21 cellular contexts compared by ENCODE assay signal in genomic region chr16:22091721-22092120, GRCh38. TPM values are rescaled to one million over a fixed set of nuclear protein-coding genes. Genes with fewer than 3 reads are reported as not detected.
A peak's percentile ranks its signal among the peaks of the same experiment; 100 is the strongest.
DNase-seq lines count a peak whose midpoint lies in the region; ATAC-seq, FAIRE-seq and TF ChIP-seq lines count a peak whose summit lies in the region.
"Had no signal": no experiment of that assay in that cellular context is flagged by ENCODE, and none has a peak within 500 bp of the region (broad histone marks: within the 10 kb centered on the region; RNA-seq: fewer than 3 reads in every experiment).

No MANE protein-coding gene starts in this region.

- FAIRE-seq in H1 (lab: Jason Lieb, UNC): no peak
- no peak for FAIRE-seq in H54 (lab: Jason Lieb, UNC)
- FAIRE-seq: GM12892, small intestine had no signal

- H3K4me3 ChIP-seq in H1 (ENCODE audit: extremely low read depth in 1 of 4, insufficient read depth in 2 of 4, low read depth in 3 of 4, low read length in 4 of 4): no peak overlapping the region
- H3K4me3 ChIP-seq in osteoblast (ENCODE audit: insufficient read depth, low read length): no peak overlapping the region

- H2BK5ac ChIP-seq in H9 (ENCODE audit: insufficient read length, low read length) (no peak overlapping the region), H1 (ENCODE audit: low read depth, low read length) (0 out of 2 replicates have a peak overlapping the region, but pooled peaks have one; percentile 54)

- no peaks in the 10 kb centered on the region for H3K79me2 ChIP-seq in H9 (ENCODE audit: insufficient read depth, low read length)
- H3K79me2 ChIP-seq in H1 (ENCODE audit: control insufficient read depth in 1 of 2, insufficient read depth in 2 of 2, low read length in 2 of 2): no peaks in the 10 kb centered on the region
- H3K79me2 ChIP-seq in osteoblast (ENCODE audit: insufficient read depth, low read length): no peaks in the 10 kb centered on the region

- H3K14ac ChIP-seq in H9 (ENCODE audit: insufficient read depth, low read length) (no peak overlapping the region), H1 (ENCODE audit: insufficient read length) (no peak overlapping the region)

- H3K9me3 ChIP-seq in H9 (ENCODE audit: control insufficient read depth, low read depth, low read length): no peaks in the 10 kb centered on the region
- no peaks in the 10 kb centered on the region for H3K9me3 ChIP-seq in H1 (ENCODE audit: insufficient read depth in 2 of 2, low read depth in 1 of 2, low read length in 1 of 2)
- no peaks in the 10 kb centered on the region for H3K9me3 ChIP-seq in osteoblast (ENCODE audit: low read depth, low read length)

- H3K23ac ChIP-seq in H9 (ENCODE audit: insufficient read length, low read depth, low read length) (no peak overlapping the region), H1 (ENCODE audit: insufficient read length) (no peak overlapping the region)

- no CpG with 5 or more reads among the region's 3 CpGs for WGBS in H9 (ENCODE audit: extremely low coverage, insufficient read length, low lambda C conversion rate)
- 93% methylated on average over 3 of the region's 3 CpGs; no CpG with 5 or more reads in 1 of the 2 experiments for WGBS in H1 (ENCODE audit: extremely low coverage in 1 of 2, insufficient coverage in 1 of 2, insufficient read length in 1 of 2, insufficient replicate concordance in 2 of 2, low coverage in 1 of 2, low lambda C conversion rate in 2 of 2, missing lambda C conversion rate in 1 of 2), 2 experiments

- H2BK15ac ChIP-seq in H9 (ENCODE audit: low read depth, low read length): no peak overlapping the region
- no peak overlapping the region for H2BK15ac ChIP-seq in H1 (ENCODE audit: low read length)

- H3K9ac ChIP-seq in H9 (ENCODE audit: extremely low read depth, insufficient read length, low read length) (no peak overlapping the region), H1 (replicated peaks in 1 of 4; ENCODE audit: extremely low read depth in 1 of 4, low read depth in 3 of 4, low read length in 3 of 4) (peak overlapping the region in 1 of 4 experiments; percentile 58; a peak in 1 of 7 replicates)

- no peak overlapping the region for H2BK20ac ChIP-seq in H9 (ENCODE audit: low read depth, low read length, poor library complexity, severe bottlenecking)
- H2BK20ac ChIP-seq in H1 (ENCODE audit: low read length): no peak overlapping the region

- H3K4me1 Mint-ChIP-seq in H9: peaks cover 11 to 14% of the 10 kb centered on the region in 2 experiments
- no peaks in the 10 kb centered on the region for H3K4me1 Mint-ChIP-seq in stimulated activated memory B cell treated with anti-CD40 and anti-IgM and Interleukin-4, amounts not matched to agents 10 μg/mL and 1 μg/mL and 100 μg/mL, for 72 hours

- no peak for TF ChIP-seq EP300 in H1 (IDR thresholded peaks at IDR 0.05; ENCODE audit: borderline replicate concordance in 1 of 2, low read depth in 2 of 2, low read length in 2 of 2)

- POLR2A ChIA-PET in H1 (lab: Charles Lee; ENCODE audit: partially characterized antibody): no interaction called here

- H3K4me1 ChIP-seq in H9 (ENCODE audit: insufficient read depth, low read length): no peaks in the 10 kb centered on the region; the same call in 1 of the 2 replicates
- H3K4me1 ChIP-seq in H1 (replicated peaks in 1 of 4; ENCODE audit: control insufficient read depth in 3 of 4, insufficient read depth in 4 of 4, low read length in 3 of 4): peaks cover 0 to 12% (median 3%) of the 10 kb centered on the region in 4 experiments; a peak in 6 of 7 replicates
- peaks cover 9% of the 10 kb centered on the region for H3K4me1 ChIP-seq in osteoblast (ENCODE audit: insufficient read depth, low read length)

- DNase-seq in H9 (no peak), NCI-H146 treated with DMSO at 0.1 percent for 48 hours (lab: John Stamatoyannopoulos, UW; ENCODE audit: unreplicated experiment) (peak; percentile 34), H1 (ENCODE audit: low read depth in 1 of 2, low spot score in 2 of 2) (no peak), osteoblast (ENCODE audit: insufficient read length, low spot score, missing footprints) (no peak), H54 (ENCODE audit: insufficient read length, low spot score) (no peak)
- no peak for DNase-seq in activated T-cell treated with anti-CD3 and anti-CD28 coated beads, Interleukin-2, amount 50 U/mL, for 1 hour
- DNase-seq: activated CD4-positive, alpha-beta T cell treated with anti-CD3 and anti-CD28 coated beads, Interleukin-2, amount 50 U/mL, for 48 hours; activated CD8-positive, alpha-beta memory T cell treated with anti-CD3 and anti-CD28 coated beads, Interleukin-2, amount 50 U/mL, for 48 hours; NCI-H1436; NCI-H2171; NCI-H524 treated with DMSO at 0.1 percent for 48 hours; small intestine; stimulated activated naive CD4-positive, alpha-beta T cell had no signal

- H3K23me2 ChIP-seq in H9 (ENCODE audit: insufficient read length, low read depth, low read length, poor library complexity, severe bottlenecking) (no peaks in the 10 kb centered on the region), H1 (ENCODE audit: low read depth, low read length) (0 out of 2 replicates have a peak, but pooled peaks cover 2% of the 10 kb centered on the region)

- H3K27ac ChIP-seq in H9 (ENCODE audit: insufficient read length, low read depth, low read length): no peak overlapping the region
- peak overlapping the region; percentile 60 for H3K27ac ChIP-seq in H1 (ENCODE audit: low read depth, low read length)
- no peak overlapping the region for H3K27ac ChIP-seq in osteoblast (ENCODE audit: low read depth, low read length)
- H3K27ac ChIP-seq: brain microvascular endothelial cell, HL-60 had no signal

- no peak overlapping the region for H2BK120ac ChIP-seq in H9 (ENCODE audit: low read depth, low read length, poor library complexity, severe bottlenecking)
- no peak overlapping the region for H2BK120ac ChIP-seq in H1 (replicated peaks; ENCODE audit: low read depth, low read length)

- H3K79me1 ChIP-seq in H9 (ENCODE audit: insufficient read depth, low read depth, low read length, poor library complexity, severe bottlenecking): no peaks in the 10 kb centered on the region
- H3K79me1 ChIP-seq in H1 (ENCODE audit: low read depth, low read length): no peaks in the 10 kb centered on the region

- H3K27me3 Mint-ChIP-seq in H9 (ENCODE audit: low read depth): no peaks in the 10 kb centered on the region; the same call in none of the 2 replicates
- H3K27me3 Mint-ChIP-seq in stimulated activated memory B cell treated with anti-CD40 and anti-IgM and Interleukin-4, amounts not matched to agents 10 μg/mL and 1 μg/mL and 100 μg/mL, for 72 hours: peaks cover 11% of the 10 kb centered on the region

- no peak overlapping the region for H2AK5ac ChIP-seq in H9 (ENCODE audit: insufficient read length, low read length)
- H2AK5ac ChIP-seq in H1 (ENCODE audit: low read depth, low read length): no peak overlapping the region

- H2BK12ac ChIP-seq in H9 (ENCODE audit: insufficient read length, low read depth, low read length): no peak overlapping the region
- no peak overlapping the region; the same call in 1 of the 2 replicates for H2BK12ac ChIP-seq in H1 (ENCODE audit: low read depth, low read length)

- H2AFZ ChIP-seq in H9 (ENCODE audit: low read length) (no peak overlapping the region), H1 (ENCODE audit: low read length) (peak overlapping the region; percentile 89), osteoblast (ENCODE audit: low read length) (no peak overlapping the region)

- TF ChIP-seq POLR2A in H1 (IDR thresholded peaks at IDR 0.05; ENCODE audit: control extremely low read depth in 1 of 2, low read depth in 2 of 2, low read length in 2 of 2) (no peak), H54 (IDR thresholded peaks at IDR 0.05; ENCODE audit: low read depth, low read length) (no peak)

- CTCF ChIA-PET in H1 (lab: Charles Lee; ENCODE audit: partially characterized antibody): interaction anchor here (0.6 to 6.1 kb wide), 8 partner anchors 9 to 1001 kb away, joined by 3 to 63 read pairs (median 4); no protein-coding TSS in a partner anchor

- no peaks in the 10 kb centered on the region for H3K27me3 ChIP-seq in H9 (ENCODE audit: insufficient read depth, low read length)
- no peaks in the 10 kb centered on the region for H3K27me3 ChIP-seq in H1 (replicated peaks in 1 of 4; ENCODE audit: control insufficient read depth in 3 of 4, extremely low read depth in 1 of 4, insufficient read depth in 3 of 4, low read length in 3 of 4)
- H3K27me3 ChIP-seq in osteoblast (ENCODE audit: insufficient read depth, low read length): no peaks in the 10 kb centered on the region
- H3K27me3 ChIP-seq: brain microvascular endothelial cell had no signal

- no peak overlapping the region for H4K8ac ChIP-seq in H9 (replicated peaks; ENCODE audit: insufficient read length, low read depth, low read length)
- no peak overlapping the region; the same call in 1 of the 2 replicates for H4K8ac ChIP-seq in H1 (ENCODE audit: extremely low read depth, insufficient read depth, low read length)

- peak overlapping the region in 1 of 2 experiments; percentile 58; a peak in 2 of 5 replicates for H3K4me3 Mint-ChIP-seq in H9
- H3K4me3 Mint-ChIP-seq in stimulated activated memory B cell treated with anti-CD40 and anti-IgM and Interleukin-4, amounts not matched to agents 10 μg/mL and 1 μg/mL and 100 μg/mL, for 72 hours: no peak overlapping the region
- H3K4me3 Mint-ChIP-seq: T-helper 2 cell treated with Interferon-gamma antibody and Interleukin-4, amounts not matched to agents 5 μg/mL and 100 μg/mL, for 36 hours had no signal

- no peak overlapping the region for H4K91ac ChIP-seq in H9 (ENCODE audit: insufficient read length, low read depth, low read length)
- no peak overlapping the region for H4K91ac ChIP-seq in H1 (replicated peaks; ENCODE audit: insufficient read length, low read length)

- no peak for ATAC-seq in HG03196 (IDR thresholded peaks at IDR 0.05; ENCODE audit: unreplicated experiment)
- no peak for ATAC-seq in stimulated activated memory B cell treated with anti-CD40 and anti-IgM and Interleukin-4, amounts not matched to agents 10 μg/mL and 1 μg/mL and 100 μg/mL, for 72 hours

- H3K4ac ChIP-seq in H9 (ENCODE audit: low read depth, low read length) (no peak overlapping the region), H1 (replicated peaks; ENCODE audit: insufficient read length, low read depth, low read length) (no peak overlapping the region)

- no peaks in the 10 kb centered on the region for H4K20me1 ChIP-seq in H9 (ENCODE audit: control insufficient read depth, insufficient read depth, insufficient read length)
- no peaks in the 10 kb centered on the region for H4K20me1 ChIP-seq in H1 (replicated peaks in 1 of 2; ENCODE audit: control insufficient read depth in 1 of 2, insufficient read depth in 2 of 2, low read length in 2 of 2)
- H4K20me1 ChIP-seq in osteoblast (ENCODE audit: insufficient read depth, low read length): no peaks in the 10 kb centered on the region

- H3K9me3 Mint-ChIP-seq in H9: no peaks in the 10 kb centered on the region
- H3K9me3 Mint-ChIP-seq in stimulated activated memory B cell treated with anti-CD40 and anti-IgM and Interleukin-4, amounts not matched to agents 10 μg/mL and 1 μg/mL and 100 μg/mL, for 72 hours: no peaks in the 10 kb centered on the region
- H3K9me3 Mint-ChIP-seq: IgD-negative memory B cell; T-helper 2 cell treated with Interferon-gamma antibody and Interleukin-4, amounts not matched to agents 5 μg/mL and 100 μg/mL, for 36 hours had no signal

- no peaks in the 10 kb centered on the region for H3K36me3 Mint-ChIP-seq in H9 (ENCODE audit: insufficient read depth in 1 of 3, low read depth in 3 of 3)
- no peaks in the 10 kb centered on the region for H3K36me3 Mint-ChIP-seq in stimulated activated memory B cell treated with anti-CD40 and anti-IgM and Interleukin-4, amounts not matched to agents 10 μg/mL and 1 μg/mL and 100 μg/mL, for 72 hours

- H4K5ac ChIP-seq in H9 (ENCODE audit: insufficient read length, low read depth, low read length) (no peak overlapping the region), H1 (ENCODE audit: insufficient read length, low read depth, low read length) (no peak overlapping the region)

- no peak overlapping the region for H3K4me2 ChIP-seq in H9 (ENCODE audit: insufficient read depth, insufficient read length, low read length)
- peak overlapping the region in 1 of 2 experiments; percentile 56; a peak in 2 of 4 replicates for H3K4me2 ChIP-seq in H1 (ENCODE audit: insufficient read depth in 1 of 2, low read depth in 2 of 2, low read length in 2 of 2)
- peak overlapping the region; percentile 75 for H3K4me2 ChIP-seq in osteoblast (ENCODE audit: insufficient read depth, low read length)

- no peak overlapping the region for H3K56ac ChIP-seq in H9 (ENCODE audit: insufficient read length, low read depth, low read length)
- H3K56ac ChIP-seq in H1 (replicated peaks; ENCODE audit: insufficient read length, low read depth, low read length): no peak overlapping the region

- peak overlapping the region; percentile 16 to 90 (median 89); a peak in 3 of 7 replicates for H3K27ac Mint-ChIP-seq in H9
- H3K27ac Mint-ChIP-seq in stimulated activated memory B cell treated with anti-CD40 and anti-IgM and Interleukin-4, amounts not matched to agents 10 μg/mL and 1 μg/mL and 100 μg/mL, for 72 hours: no peak overlapping the region
- H3K27ac Mint-ChIP-seq: T-helper 2 cell treated with Interferon-gamma antibody and Interleukin-4, amounts not matched to agents 5 μg/mL and 100 μg/mL, for 36 hours had no signal

- H3K36me3 ChIP-seq in H1 (ENCODE audit: control insufficient read depth in 2 of 4, insufficient read depth in 4 of 4, low read length in 3 of 4) (no peaks in the 10 kb centered on the region), osteoblast (ENCODE audit: insufficient read depth, low read length) (no peaks in the 10 kb centered on the region)

- TF ChIP-seq CTCF in H9 (conservative IDR thresholded peaks at IDR 0.05) (no peak), H1 (IDR thresholded peaks at IDR 0.05; ENCODE audit: control extremely low read depth in 1 of 3, insufficient read depth in 1 of 3, low read depth in 1 of 3, low read length in 3 of 3) (no peak), osteoblast (IDR thresholded peaks at IDR 0.05; ENCODE audit: extremely low read depth, low read depth, low read length) (no peak)

- no peak overlapping the region for H3K18ac ChIP-seq in H9 (ENCODE audit: insufficient read length, low read depth, low read length)
- no peak overlapping the region for H3K18ac ChIP-seq in H1 (ENCODE audit: extremely low read depth, low read length)

- no peak for TF ChIP-seq RAD21 in H1 (IDR thresholded peaks at IDR 0.05 in 1 of 2, conservative IDR thresholded peaks at IDR 0.05 in 1 of 2; ENCODE audit: low read depth in 2 of 2, low read length in 2 of 2)

- H3T11ph ChIP-seq in H9 (ENCODE audit: low read length): no peak overlapping the region

RNA-seq across cellular contexts. Expression of gene VWA3A, which starts 0.6 kb away (rescaled TPM):
- not detected in 2 replicates for total RNA-seq in H9 (2021)
- not detected in 2 replicates for total RNA-seq in H1 (2021; fragmentation: NEBNext Ultra II Directional; extraction: Animal tissue kit (Norgen Biotek cat#: 25700))
- polyA plus RNA-seq in H1 (2011; rRNA removed): 0.03 and 0.05 TPM in 2 replicates
- 0.04 TPM for polyA plus RNA-seq in H1 (2011; cell fraction: cytosol; rRNA removed)
- 0.10 TPM for polyA plus RNA-seq in H1 (2011; cell fraction: nucleus; rRNA removed)
- polyA plus RNA-seq in H1 (2012, experiment 1 of 2): 0.07 to 0.10 TPM in 2 of 4 replicates, not detected in the others
- polyA plus RNA-seq in H1 (2012, experiment 2 of 2): not detected
- polyA plus RNA-seq in H1 (2013, experiment 1 of 2): not detected
- polyA plus RNA-seq in H1 (2013, experiment 2 of 2): 0.04 TPM
- 0.22 and 0.39 TPM in 2 replicates for polyA minus RNA-seq in H1 (2011; rRNA and poly(A)+ RNA removed)
- not detected for polyA minus RNA-seq in H1 (2011; cell fraction: cytosol; rRNA and poly(A)+ RNA removed)
- polyA minus RNA-seq in H1 (2011; cell fraction: nucleus; rRNA and poly(A)+ RNA removed): 0.40 TPM
- under 0.01 and 0.36 TPM in 2 replicates for total RNA-seq in osteoblast
- total RNA-seq: RPMI7951 had no signal
- polyA plus RNA-seq: IgD-negative memory B cell had no signal
